ENCODE assay signal across 22 cellular contexts in the genomic region with DNA sequence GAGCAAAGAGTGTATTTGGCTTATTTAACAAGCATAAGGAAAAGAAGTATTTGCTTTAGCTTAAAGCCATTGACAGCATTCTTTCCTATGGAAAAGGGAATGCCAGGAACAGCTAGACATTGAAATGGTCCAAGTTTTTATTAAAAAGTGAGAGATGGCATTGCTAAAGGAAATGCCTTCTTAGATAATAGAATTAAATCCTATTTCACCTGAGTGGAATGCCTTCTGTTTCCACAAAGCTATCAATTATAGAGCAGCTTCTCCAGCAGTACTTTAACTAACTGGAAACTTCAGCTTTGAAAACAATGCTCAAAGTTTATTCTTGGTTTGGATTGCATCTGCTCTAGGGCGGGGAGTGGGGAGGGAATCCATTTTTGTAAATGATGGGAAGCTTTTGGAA.
"Had no signal": no experiment of that assay in that cellular context is flagged by ENCODE, and none has a peak within 500 bp of the region (broad histone marks: within the 10 kb centered on the region; RNA-seq: fewer than 3 reads in every experiment).

No MANE protein-coding gene starts in this region.

- H3K27me3 ChIP-seq: MG63 had no signal

- H3K36me3 ChIP-seq: MG63 had no signal

- ATAC-seq: HepG2 had no signal

- H3K4me3 ChIP-seq: MG63 had no signal

- H3K27ac ChIP-seq: HL-60, RWPE1 had no signal

- DNase-seq: IMR-90, Karpas-422, KG1, MG63, NCI-H1092, NCI-H1105 treated with DMSO at 0.1 percent for 48 hours, NCI-H1417 treated with DMSO at 0.1 percent for 48 hours, NCI-H146, NCI-H1694 treated with DMSO at 0.1 percent for 48 hours, NCI-H1930, NCI-H2081, NCI-H2107, NCI-H226, NCI-H446, NCI-H510A, NCI-H524 treated with DMSO at 0.1 percent for 48 hours, NCI-H69, NCI-H774, SHP77 had no signal

- H3K9me3 ChIP-seq: MG63 had no signal
